Comparison of ENCODE assay signal across 23 cellular contexts in genomic region chr5:120137582-120137981, GRCh38.
DNase-seq lines count a peak whose midpoint lies in the region; ATAC-seq and TF ChIP-seq lines count a peak whose summit lies in the region.
"Had no signal": no experiment of that assay in that cellular context is flagged by ENCODE, and none has a peak within 500 bp of the region (broad histone marks: within the 10 kb centered on the region; RNA-seq: fewer than 3 reads in every experiment).

No MANE protein-coding gene starts in this region.

- H3K27ac Mint-ChIP-seq in stimulated activated naive CD8-positive, alpha-beta T cell treated with anti-CD3 and anti-CD28 coated beads, Interleukin-15, amount 100 ng/mL, for 72 hours: peak overlapping the region in 1 of 2 donors; percentile 1
- no peak overlapping the region for H3K27ac Mint-ChIP-seq in T-helper 17 cell
- H3K27ac Mint-ChIP-seq: CD4-positive, alpha-beta T cell had no signal

- H3K36me3 Mint-ChIP-seq in T-helper 17 cell (ENCODE audit: low read depth): no peaks in the 10 kb centered on the region

- peak overlapping the region; percentile 97 for H3K18ac ChIP-seq in IMR-90 (ENCODE audit: low read depth, low read length)

- dilution Hi-C loops in IMR-90 (cut with HindIII; ENCODE audit: low sequenced_read_pairs, unreplicated experiment): no loop called here

- CTCF ChIA-PET in IMR-90 (lab: Yijun Ruan, JAX): no interaction called here

- WGBS in IMR-90 (ENCODE audit: extremely low coverage in 2 of 2, insufficient read length in 1 of 2), 2 experiments: 88% methylated on average over 1 of the region's 2 CpGs; no CpG with 5 or more reads in 1 of the 2 experiments

- peak overlapping the region; percentile 58 for H2BK20ac ChIP-seq in IMR-90 (ENCODE audit: low read depth, low read length)

- peak; percentile 42 for ATAC-seq in stimulated activated naive CD8-positive, alpha-beta T cell treated with anti-CD3 and anti-CD28 coated beads, Interleukin-15, amount 100 ng/mL, for 72 hours
- no peak for ATAC-seq in stimulated activated naive CD8-positive, alpha-beta T cell treated with anti-CD3 and anti-CD28 coated beads, Interleukin-15, Interleukin-2, amounts not matched to agents 100 U/mL and 50 U/mL, for 24 hours
- ATAC-seq in IMR-90 (ENCODE audit: low read depth) (no peak), T-helper 17 cell (no peak)
- ATAC-seq: HCT116, HepG2, Right ventricle myocardium inferior, SK-N-SH treated with all-trans-retinoic acid at 6 μM for 48 hours had no signal

- H3K4me1 ChIP-seq in IMR-90 (ENCODE audit: control insufficient read depth, insufficient read depth, low read length) (peaks cover 15% of the 10 kb centered on the region), neutrophil (ENCODE audit: control insufficient read depth in 1 of 2, insufficient read depth in 1 of 2, low read depth in 1 of 2, low read length in 1 of 2) (peaks cover 43 to 45% of the 10 kb centered on the region in 2 experiments)
- H3K4me1 ChIP-seq: BLaER1, SJCRH30 had no signal

- H3K14ac ChIP-seq in IMR-90 (replicated peaks; ENCODE audit: low read depth, low read length): peak overlapping the region; percentile 61

- no peak for DNase-seq in stimulated activated naive CD8-positive, alpha-beta T cell treated with anti-CD3 and anti-CD28 coated beads, Interleukin-15, amount 100 ng/mL, for 72 hours
- DNase-seq in stimulated activated naive CD8-positive, alpha-beta T cell treated with anti-CD3 and anti-CD28 coated beads, Interleukin-15, Interleukin-2, amounts not matched to agents 100 U/mL and 50 U/mL, for 24 hours: no peak
- no peak for DNase-seq in IMR-90
- DNase-seq in NCI-H524 (lab: John Stamatoyannopoulos, UW): no peak
- DNase-seq in Kasumi-1 (lab: John Stamatoyannopoulos, UW): no peak
- DNase-seq in T-helper 17 cell: no peak
- DNase-seq: CD4-positive, alpha-beta T cell; GOT3; KBM-7; MM.1S; NCI-H2029; NCI-H446; NCI-H526; NCI-H82; NK-92 treated with Interleukin-12 subunit alpha and Interleukin-12 subunit beta, amount 100 ng/mL, for 24 hours; PC-9; SJCRH30 had no signal

- H2BK120ac ChIP-seq in IMR-90 (ENCODE audit: low read depth, low read length): peak overlapping the region; percentile 39; the same call in 1 of the 2 replicates

- no peak for TF ChIP-seq RAD21 in IMR-90 (IDR thresholded peaks at IDR 0.05; ENCODE audit: low read length)

- BruUV-seq in IMR-90 (replicated peaks; lab: Mats Ljungman, UMichigan): no TSS peak

- intact Hi-C loops in IMR-90 (cut with micrococcal nuclease): no loop called here

- H3K9me1 ChIP-seq in IMR-90 (ENCODE audit: insufficient read depth, low read length): peaks cover 9% of the 10 kb centered on the region; the same call in 1 of the 2 replicates

- no peak overlapping the region for H3K4me2 ChIP-seq in IMR-90 (ENCODE audit: low read depth, low read length)
- H3K4me2 ChIP-seq: BLaER1, PC-9 had no signal

- no peak overlapping the region for H3K56ac ChIP-seq in IMR-90 (ENCODE audit: extremely low read depth, insufficient read depth, low read length)

- H3K9me3 Mint-ChIP-seq in stimulated activated naive CD8-positive, alpha-beta T cell treated with anti-CD3 and anti-CD28 coated beads, Interleukin-15, amount 100 ng/mL, for 72 hours: no peaks in the 10 kb centered on the region
- H3K9me3 Mint-ChIP-seq: CD4-positive, alpha-beta T cell had no signal

- TF ChIP-seq CTCF in IMR-90 (conservative IDR thresholded peaks at IDR 0.05; ENCODE audit: low read depth, low read length) (no peak), neutrophil (IDR thresholded peaks at IDR 0.05) (no peak)

- in situ Hi-C loops in IMR-90 (cut with MboI; ENCODE audit: low sequenced_read_pairs): no loop called here

- H3K9me3 ChIP-seq in IMR-90 (ENCODE audit: control insufficient read depth, insufficient read depth, low read length) (no peaks in the 10 kb centered on the region), neutrophil (no peaks in the 10 kb centered on the region), T-helper 17 cell (ENCODE audit: control insufficient read depth, low read length, poor library complexity, severe bottlenecking) (no peaks in the 10 kb centered on the region)
- H3K9me3 ChIP-seq: BLaER1 had no signal

- H4K91ac ChIP-seq in IMR-90 (ENCODE audit: insufficient read depth, low read depth, low read length): peak overlapping the region; percentile 70

- no peaks in the 10 kb centered on the region; the same call in 1 of the 2 replicates for H3K36me3 ChIP-seq in IMR-90 (ENCODE audit: control insufficient read depth, insufficient read depth, low read length)
- H3K36me3 ChIP-seq in neutrophil: no peaks in the 10 kb centered on the region
- H3K36me3 ChIP-seq: BLaER1, SJCRH30 had no signal

- H3K27me3 ChIP-seq in IMR-90 (ENCODE audit: control insufficient read depth, insufficient read depth, low read length): no peaks in the 10 kb centered on the region
- H3K27me3 ChIP-seq in neutrophil: no peaks in the 10 kb centered on the region
- H3K27me3 ChIP-seq: BLaER1, SJCRH30 had no signal

- no peak overlapping the region for H3K4me3 ChIP-seq in IMR-90 (ENCODE audit: insufficient read depth, low read depth, low read length)
- no peak overlapping the region for H3K4me3 ChIP-seq in neutrophil (ENCODE audit: low read depth in 1 of 2, low read length in 1 of 2)
- H3K4me3 ChIP-seq: BLaER1, PC-9, SJCRH30 had no signal

- peak overlapping the region; percentile 0 for H2BK5ac ChIP-seq in IMR-90 (ENCODE audit: low read depth, low read length, poor library complexity, severe bottlenecking)

- H3K4me3 Mint-ChIP-seq in stimulated activated naive CD8-positive, alpha-beta T cell treated with anti-CD3 and anti-CD28 coated beads, Interleukin-15, amount 100 ng/mL, for 72 hours: no peak overlapping the region
- no peak overlapping the region for H3K4me3 Mint-ChIP-seq in T-helper 17 cell
- H3K4me3 Mint-ChIP-seq: CD4-positive, alpha-beta T cell had no signal

- no peak overlapping the region for H3K9ac ChIP-seq in IMR-90 (ENCODE audit: low read depth, low read length)
- H3K9ac ChIP-seq: BLaER1 had no signal

- no peak overlapping the region for H2AFZ ChIP-seq in IMR-90 (replicated peaks; ENCODE audit: low read length, poor library complexity)
- H2AFZ ChIP-seq: PC-9 had no signal

- no peaks in the 10 kb centered on the region for H3K79me1 ChIP-seq in IMR-90 (ENCODE audit: low read depth in 1 of 2, low read length in 2 of 2)

- peak overlapping the region; percentile 83 for H4K5ac ChIP-seq in IMR-90 (ENCODE audit: low read depth, low read length)

- H2BK15ac ChIP-seq in IMR-90 (ENCODE audit: low read depth, low read length): peak overlapping the region; percentile 64; the same call in 2 of the 3 replicates

- peak overlapping the region; percentile 16 to 33; a peak in 1 of 4 replicates for H4K8ac ChIP-seq in IMR-90 (ENCODE audit: low read depth in 2 of 2, low read length in 2 of 2)

- no peaks in the 10 kb centered on the region for H3K27me3 Mint-ChIP-seq in stimulated activated naive CD8-positive, alpha-beta T cell treated with anti-CD3 and anti-CD28 coated beads, Interleukin-15, amount 100 ng/mL, for 72 hours
- H3K27me3 Mint-ChIP-seq in T-helper 17 cell: no peaks in the 10 kb centered on the region
- H3K27me3 Mint-ChIP-seq: CD4-positive, alpha-beta T cell had no signal

- peak overlapping the region; percentile 81; the same call in 1 of the 2 replicates for H3K27ac ChIP-seq in IMR-90 (ENCODE audit: insufficient read depth, low read length)
- peak overlapping the region; percentile 3 for H3K27ac ChIP-seq in neutrophil
- H3K27ac ChIP-seq: BLaER1, PC-9, SJCRH30 had no signal

- H2AK5ac ChIP-seq in IMR-90 (ENCODE audit: low read depth, low read length): peak overlapping the region; percentile 89

- no peak for TF ChIP-seq POLR2A in IMR-90 (IDR thresholded peaks at IDR 0.05; ENCODE audit: low read depth, low read length)

- H4K20me1 ChIP-seq in IMR-90 (ENCODE audit: insufficient read depth, low read length): no peaks in the 10 kb centered on the region
- H4K20me1 ChIP-seq: BLaER1 had no signal

- H3K23ac ChIP-seq in IMR-90 (ENCODE audit: low read depth, low read length): peak overlapping the region; percentile 67

- no peak overlapping the region for H2AK9ac ChIP-seq in IMR-90 (replicated peaks; ENCODE audit: low read depth, low read length, poor library complexity)

- POLR2A ChIA-PET in IMR-90 (lab: Charles Lee; ENCODE audit: unreplicated experiment): no interaction called here

- H3K4ac ChIP-seq in IMR-90 (ENCODE audit: low read depth, low read length): peak overlapping the region; percentile 84

- no peaks in the 10 kb centered on the region for H3K4me1 Mint-ChIP-seq in stimulated activated naive CD8-positive, alpha-beta T cell treated with anti-CD3 and anti-CD28 coated beads, Interleukin-15, amount 100 ng/mL, for 72 hours
- H3K4me1 Mint-ChIP-seq in T-helper 17 cell: no peaks in the 10 kb centered on the region

TF ChIP-seq in IMR-90, 13 proteins besides CTCF, POLR2A, EP300 and RAD21 (continues in another document):
- TF ChIP-seq BHLHE40 (IDR thresholded peaks at IDR 0.05; ENCODE audit: low read depth, low read length) (no peak), CHD1 (IDR thresholded peaks at IDR 0.05; ENCODE audit: low read depth, low read length) (no peak), MAFK (IDR thresholded peaks at IDR 0.05; ENCODE audit: low read depth, low read length) (no peak), RFX5 (IDR thresholded peaks at IDR 0.05; ENCODE audit: low read depth, low read length) (no peak), MXI1 (IDR thresholded peaks at IDR 0.05; ENCODE audit: borderline replicate concordance, low read depth, low read length) (no peak), NFE2L2 (IDR thresholded peaks at IDR 0.05; ENCODE audit: low read depth, low read length) (no peak), MAZ (IDR thresholded peaks at IDR 0.05; ENCODE audit: borderline replicate concordance, low read depth, low read length) (no peak), CEBPB (IDR thresholded peaks at IDR 0.05; ENCODE audit: low read depth, low read length) (no peak), SMC3 (IDR thresholded peaks at IDR 0.05; ENCODE audit: low read depth, low read length) (no peak), FOS (IDR thresholded peaks at IDR 0.05; ENCODE audit: low read depth, low read length) (no peak), RCOR1 (IDR thresholded peaks at IDR 0.05; ENCODE audit: insufficient replicate concordance, low read length) (no peak), USF2 (IDR thresholded peaks at IDR 0.05; ENCODE audit: low read depth, low read length) (no peak)
